ENCODE assay signal across 8 cellular contexts in the genomic region with DNA sequence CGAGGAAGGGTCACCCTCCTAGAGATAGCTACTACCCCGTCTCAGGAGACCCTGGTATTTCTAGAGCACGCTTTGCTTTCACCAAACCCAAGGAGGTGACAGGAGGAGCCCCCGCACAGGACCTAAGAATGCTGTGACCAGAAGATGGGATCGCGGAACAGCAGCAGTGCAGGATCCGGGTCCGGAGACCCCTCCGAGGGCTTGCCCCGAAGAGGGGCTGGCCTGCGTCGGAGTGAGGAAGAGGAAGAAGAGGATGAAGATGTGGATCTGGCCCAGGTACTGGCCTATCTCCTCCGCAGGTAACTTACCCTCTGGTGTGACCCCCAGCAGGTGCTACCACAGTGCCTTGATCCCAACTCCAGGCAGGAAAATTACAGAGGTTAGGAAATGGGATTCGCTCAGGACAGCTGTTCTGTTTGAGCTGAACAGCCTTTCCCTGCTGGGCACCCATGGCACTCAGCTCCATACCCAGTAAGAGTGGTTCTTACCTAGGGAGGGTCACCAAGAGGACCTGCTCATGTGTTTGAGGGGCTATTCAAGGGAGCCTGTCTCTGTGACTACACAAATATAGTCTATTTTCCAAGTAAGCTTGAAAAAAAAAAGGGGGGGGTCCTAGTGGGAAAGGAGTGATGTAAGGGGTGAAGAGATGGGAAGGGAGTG. TPM values are rescaled to one million over a fixed set of nuclear protein-coding genes. Genes with fewer than 3 reads are reported as not detected.
DNase-seq lines count a peak whose midpoint lies in the region; ATAC-seq, FAIRE-seq and TF ChIP-seq lines count a peak whose summit lies in the region.

No MANE protein-coding gene starts in this region.

- peaks cover 11% of the 10 kb centered on the region; the same call in 1 of the 3 replicates for H3K4me1 ChIP-seq in A549
- H3K4me1 ChIP-seq in mucosa of rectum (ENCODE audit: control insufficient read depth in 2 of 2, insufficient read depth in 2 of 2, low read length in 2 of 2) = peaks cover 18 to 20% of the 10 kb centered on the region in 2 donors

- TF ChIP-seq POLR2A in A549 (IDR thresholded peaks at IDR 0.05; ENCODE audit: low read length) = no peak

- H3K4me3 Mint-ChIP-seq in IgD-negative memory B cell = peak overlapping the region; percentile 95 to 100 (median 98)

- no peak for TF ChIP-seq EP300 in A549 (IDR thresholded peaks at IDR 0.05)

- no peak for TF ChIP-seq CTCF in A549 (IDR thresholded peaks at IDR 0.05)

- WGBS in A549 (ENCODE audit: missing lambda C conversion rate) = 15% methylated on average over 14 of the region's 14 CpGs

- peak overlapping the region; percentile 62 for H3K4me3 ChIP-seq in A549
- peak overlapping the region; percentile 78 to 95 for H3K4me3 ChIP-seq in mucosa of rectum (ENCODE audit: low read length in 2 of 2)

- H3K36me3 ChIP-seq in mucosa of rectum (ENCODE audit: control insufficient read depth in 2 of 2, insufficient read depth in 2 of 2, low read length in 2 of 2) = peaks cover 28 to 35% of the 10 kb centered on the region in 2 donors

- TF ChIP-seq RAD21 in A549 (conservative IDR thresholded peaks at IDR 0.05 in 1 of 2, IDR thresholded peaks at IDR 0.05 in 1 of 2) = no peak

- peak overlapping the region; percentile 89 for H3K4me2 ChIP-seq in A549

- H3K9ac ChIP-seq in mucosa of rectum (ENCODE audit: low read depth in 1 of 2, low read length in 2 of 2) = peak overlapping the region; percentile 84 to 93

- H3K9me3 Mint-ChIP-seq in IgD-negative memory B cell = no peaks in the 10 kb centered on the region

- H3K27ac ChIP-seq in A549 (peak overlapping the region; percentile 67 to 95), caudate nucleus (ENCODE audit: low read depth, low read length) (peak overlapping the region; percentile 100), mucosa of rectum (ENCODE audit: low read depth in 2 of 2, low read length in 2 of 2) (peak overlapping the region; percentile 99 to 100)

- peaks cover 2% of the 10 kb centered on the region for H3K36me3 Mint-ChIP-seq in IgD-negative memory B cell

- H3K9me3 ChIP-seq in A549 (no peaks in the 10 kb centered on the region), mucosa of rectum (ENCODE audit: control insufficient read depth in 2 of 2, low read length in 2 of 2) (no peaks in the 10 kb centered on the region)

- no peak for ATAC-seq in A549

- FAIRE-seq in A549 (lab: Jason Lieb, UNC) = no peak

- POLR2A ChIA-PET in A549 (lab: Yijun Ruan, JAX) = interaction anchor here (0.7 to 2.9 kb wide), 16 partner anchors 9 to 794 kb away, joined by 3 to 55 read pairs (median 9); partner anchors contain the start of genes CARMIL3, DHRS4L2, EMC9 and IRF9

- H3K27me3 Mint-ChIP-seq in IgD-negative memory B cell = no peaks in the 10 kb centered on the region

- DNase-seq in A549 (ENCODE audit: low read depth in 1 of 2, low spot score in 1 of 2) = no peak
- peak in 1 of 61 donors; percentile 47 for DNase-seq in caudate nucleus (lab: John Stamatoyannopoulos, UW)
- no peak for DNase-seq in NOMO-1 (lab: John Stamatoyannopoulos, UW; ENCODE audit: unreplicated experiment in 2 of 2)
- DNase-seq in HuH-7.5 (ENCODE audit: low spot score) = no peak
- no peak for DNase-seq in NCI-H345 treated with DMSO at 0.1 percent for 48 hours (lab: John Stamatoyannopoulos, UW; ENCODE audit: unreplicated experiment)
- no peak for DNase-seq in HuH-7 (ENCODE audit: low spot score)

- H3K27ac Mint-ChIP-seq in IgD-negative memory B cell = peak overlapping the region; percentile 98 to 100 (median 100)

- H3K27me3 ChIP-seq in mucosa of rectum (ENCODE audit: control insufficient read depth in 2 of 2, insufficient read depth in 2 of 2, low read length in 2 of 2) = no peaks in the 10 kb centered on the region

- CTCF ChIA-PET in A549 (lab: Yijun Ruan, JAX) = interaction anchor here (0.7 to 5.6 kb wide), 8 partner anchors 10 to 143 kb away, joined by 3 to 44 read pairs (median 8); partner anchors contain the start of gene IRF9

- H3K4me1 Mint-ChIP-seq in IgD-negative memory B cell = peaks cover 17 to 21% (median 20%) of the 10 kb centered on the region in 3 donors

TF ChIP-seq in A549, 52 proteins besides CTCF, POLR2A, EP300 and RAD21:
- TF ChIP-seq JUNB (IDR thresholded peaks at IDR 0.05) (no peak), MYC (IDR thresholded peaks at IDR 0.05; ENCODE audit: borderline replicate concordance, low read length) (no peak)

RNA-seq across cellular contexts. Expression of gene NRL, which starts 0.8 kb away (rescaled TPM):
- polyA plus RNA-seq in A549 (2011; rRNA removed) (0.86 and 0.97 TPM in 2 replicates), A549 (2017; fragmentation: RNase III; extraction: RNeasy Plus Mini Kit Qiagen cat#74134 plus additional on column Dnase treatment) (0.84 to 0.93 TPM (median 0.88 TPM) in 3 replicates), IgD-negative memory B cell (2.6 TPM)
- polyA plus RNA-seq in A549 (2012; cell fraction: cytosol; rRNA removed) = 0.66 and 1.6 TPM in 2 replicates
- polyA plus RNA-seq in A549 (2012; cell fraction: nucleus; rRNA removed) = 0.71 and 1.3 TPM in 2 replicates
- polyA minus RNA-seq in A549 (2011; rRNA and poly(A)+ RNA removed) = 0.95 and 1.1 TPM in 2 replicates

RNA-seq across cellular contexts. Expression of gene DCAF11, which starts 1.0 kb away (rescaled TPM):
- polyA plus RNA-seq in A549 (2011; rRNA removed) = 27.9 and 30.2 TPM in 2 replicates
- polyA plus RNA-seq in A549 (2012; cell fraction: cytosol; rRNA removed) = 19.8 and 23.0 TPM in 2 replicates
- 25.8 and 32.7 TPM in 2 replicates for polyA plus RNA-seq in A549 (2012; cell fraction: nucleus; rRNA removed)
- 22.2 to 31.4 TPM (median 30.7 TPM) in 3 replicates for polyA plus RNA-seq in A549 (2017; fragmentation: RNase III; extraction: RNeasy Plus Mini Kit Qiagen cat#74134 plus additional on column Dnase treatment)
- polyA minus RNA-seq in A549 (2011; rRNA and poly(A)+ RNA removed) = 41.2 and 48.4 TPM in 2 replicates
- polyA plus RNA-seq in IgD-negative memory B cell = 74.5 TPM

RNA-seq across cellular contexts. Expression of gene FITM1, which starts 14.9 kb away (rescaled TPM):
- polyA plus RNA-seq in A549 (2011; rRNA removed) (0.06 TPM in 1 of 2 replicates, not detected in the other), A549 (2017; fragmentation: RNase III; extraction: RNeasy Plus Mini Kit Qiagen cat#74134 plus additional on column Dnase treatment) (0.36 TPM in 1 of 3 replicates, not detected in the others), IgD-negative memory B cell (1.1 TPM)
- polyA plus RNA-seq in A549 (2012; cell fraction: cytosol; rRNA removed) = 0.12 and 0.18 TPM in 2 replicates
- polyA plus RNA-seq in A549 (2012; cell fraction: nucleus; rRNA removed) = 0.94 and 1.4 TPM in 2 replicates
- not detected in 2 replicates for polyA minus RNA-seq in A549 (2011; rRNA and poly(A)+ RNA removed)

RNA-seq across cellular contexts. Expression of gene PSME1, which starts 20.4 kb away (rescaled TPM):
- polyA plus RNA-seq in A549 (2011; rRNA removed) = 77.3 and 83.6 TPM in 2 replicates
- polyA plus RNA-seq in A549 (2012; cell fraction: cytosol; rRNA removed) = 97.0 and 99.2 TPM in 2 replicates
- polyA plus RNA-seq in A549 (2012; cell fraction: nucleus; rRNA removed) = 64.6 and 84.3 TPM in 2 replicates
- polyA plus RNA-seq in A549 (2017; fragmentation: RNase III; extraction: RNeasy Plus Mini Kit Qiagen cat#74134 plus additional on column Dnase treatment) = 124 to 139 TPM (median 134 TPM) in 3 replicates
- 31.7 and 33.6 TPM in 2 replicates for polyA minus RNA-seq in A549 (2011; rRNA and poly(A)+ RNA removed)
- 804 TPM for polyA plus RNA-seq in IgD-negative memory B cell

RNA-seq across cellular contexts. Expression of gene PCK2, which starts 21.5 kb away (rescaled TPM):
- 52.1 and 60.2 TPM in 2 replicates for polyA plus RNA-seq in A549 (2011; rRNA removed)
- 35.2 and 38.7 TPM in 2 replicates for polyA plus RNA-seq in A549 (2012; cell fraction: cytosol; rRNA removed)
- polyA plus RNA-seq in A549 (2012; cell fraction: nucleus; rRNA removed) = 67.7 and 94.9 TPM in 2 replicates
- 16.9 to 20.7 TPM (median 18.8 TPM) in 3 replicates for polyA plus RNA-seq in A549 (2017; fragmentation: RNase III; extraction: RNeasy Plus Mini Kit Qiagen cat#74134 plus additional on column Dnase treatment)
- polyA minus RNA-seq in A549 (2011; rRNA and poly(A)+ RNA removed) = 93.2 and 112 TPM in 2 replicates
- polyA plus RNA-seq in IgD-negative memory B cell = 50.2 TPM
